Comparison of ENCODE assay signal across 16 cellular contexts in the genomic region with DNA sequence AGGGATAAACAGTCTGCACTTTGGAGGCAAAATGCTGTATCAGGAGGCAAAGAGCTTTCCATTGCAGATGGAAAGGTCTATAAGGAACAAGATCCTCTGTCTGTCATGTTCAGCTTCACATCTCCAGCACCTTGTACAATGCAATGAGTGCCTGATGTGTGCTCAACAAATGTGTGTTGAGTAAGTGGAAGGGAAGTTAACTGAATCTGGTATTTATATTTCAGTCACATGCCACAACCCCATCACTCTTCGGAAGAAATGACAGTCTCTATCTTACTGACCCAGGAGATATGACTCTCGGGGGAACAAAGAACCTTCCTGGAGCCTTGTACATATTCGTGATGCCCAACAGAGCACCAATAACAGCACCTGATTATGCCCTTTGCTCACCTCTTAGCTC. TPM values are rescaled to one million over a fixed set of nuclear protein-coding genes. Genes with fewer than 3 reads are reported as not detected.
DNase-seq lines count a peak whose midpoint lies in the region; ATAC-seq, FAIRE-seq and TF ChIP-seq lines count a peak whose summit lies in the region.
"Had no signal": no experiment of that assay in that cellular context is flagged by ENCODE, and none has a peak within 500 bp of the region (broad histone marks: within the 10 kb centered on the region; RNA-seq: fewer than 3 reads in every experiment).

No MANE protein-coding gene starts in this region.

- TF ChIP-seq POLR2A in GM12892 (IDR thresholded peaks at IDR 0.05; ENCODE audit: low read depth, low read length), result no peak
- TF ChIP-seq POLR2A in K562 (conservative IDR thresholded peaks at IDR 0.05), result no peak
- TF ChIP-seq POLR2A in upper lobe of left lung (IDR thresholded peaks at IDR 0.05), result no peak

- H3K9ac ChIP-seq in K562 (ENCODE audit: insufficient read depth in 1 of 2, low read depth in 2 of 2, low read length in 2 of 2), result no peak overlapping the region
- H3K9ac ChIP-seq: BLaER1 treated with 17β-estradiol and CSF1 and Interleukin-3, amounts not matched to agents 10 nM and 100 nM had no signal

- H3K4me2 ChIP-seq in K562 (ENCODE audit: insufficient read depth, low read length), result peak overlapping the region; percentile 81; the same call in 1 of the 2 replicates

- peak; percentile 36 for FAIRE-seq in GM12892 (lab: Jason Lieb, UNC)
- FAIRE-seq in K562 (lab: Jason Lieb, UNC), result no peak

- POLR2A ChIA-PET in K562 (lab: Yijun Ruan, JAX), result interaction anchor here (1.3 kb wide), 1 partner anchor 20 kb away, joined by 5 read pairs; a partner anchor contains a TSS

- H3K79me2 ChIP-seq in K562 (ENCODE audit: control insufficient read depth, insufficient read depth, low read length), result no peaks in the 10 kb centered on the region

- no TSS peak for BruUV-seq in K562 (replicated peaks; lab: Mats Ljungman, UMichigan)

- H3K4me1 Mint-ChIP-seq in stimulated activated naive CD8-positive, alpha-beta T cell treated with anti-CD3 and anti-CD28 coated beads, Interleukin-15, Interleukin-2, amounts not matched to agents 100 ng/mL and 50 ng/mL, for 24 hours (ENCODE audit: low read depth), result peaks cover 20% of the 10 kb centered on the region

- H3K4me1 ChIP-seq in K562 (replicated peaks in 1 of 2; ENCODE audit: control insufficient read depth in 2 of 2, insufficient read depth in 2 of 2, low read length in 2 of 2) (peaks cover 9 to 18% of the 10 kb centered on the region in 2 experiments; a peak in 3 of 5 replicates), upper lobe of left lung (peaks cover 4 to 19% (median 14%) of the 10 kb centered on the region in 4 donors), foreskin keratinocyte (no peaks in the 10 kb centered on the region)

- no peaks in the 10 kb centered on the region; the same call in 2 of the 3 replicates for H3K36me3 ChIP-seq in K562 (ENCODE audit: control insufficient read depth, insufficient read depth, low read length)
- H3K36me3 ChIP-seq in upper lobe of left lung, result no peaks in the 10 kb centered on the region
- H3K36me3 ChIP-seq: BLaER1 treated with 17β-estradiol and CSF1 and Interleukin-3, amounts not matched to agents 10 nM and 100 nM had no signal

- TF ChIP-seq CTCF in K562 (IDR thresholded peaks at IDR 0.05 in 2 of 3, conservative IDR thresholded peaks at IDR 0.05 in 1 of 3; ENCODE audit: insufficient read depth in 2 of 3, low read depth in 1 of 3, low read length in 3 of 3), result no peak
- no peak for TF ChIP-seq CTCF in upper lobe of left lung (IDR thresholded peaks at IDR 0.05)
- TF ChIP-seq CTCF in foreskin keratinocyte (conservative IDR thresholded peaks at IDR 0.05), result no peak

- H3K27me3 Mint-ChIP-seq in stimulated activated naive CD8-positive, alpha-beta T cell treated with anti-CD3 and anti-CD28 coated beads, Interleukin-15, Interleukin-2, amounts not matched to agents 100 ng/mL and 50 ng/mL, for 24 hours, result peaks cover 10% of the 10 kb centered on the region

- no peak overlapping the region for H3K4me3 ChIP-seq in K562
- no peak overlapping the region for H3K4me3 ChIP-seq in upper lobe of left lung
- H3K4me3 ChIP-seq: BLaER1 treated with 17β-estradiol and CSF1 and Interleukin-3, amounts not matched to agents 10 nM and 100 nM had no signal

- peak; percentile 5 to 19 for ATAC-seq in activated naive CD4-positive, alpha-beta T cell treated with anti-CD3 and anti-CD28 coated beads, Interleukin-2, amount 50 U/mL, for 72 hours
- ATAC-seq in K562 (no peak), upper lobe of left lung (ENCODE audit: low FRiP score in 2 of 2) (no peak), foreskin keratinocyte (no peak)
- ATAC-seq: PC-3 had no signal

- H3K27ac Mint-ChIP-seq in activated naive CD4-positive, alpha-beta T cell treated with anti-CD3 and anti-CD28 coated beads, Interleukin-2, amount 50 U/mL, for 72 hours, result peak overlapping the region in 1 of 2 donors; percentile 75
- H3K27ac Mint-ChIP-seq in stimulated activated naive CD8-positive, alpha-beta T cell treated with anti-CD3 and anti-CD28 coated beads, Interleukin-15, Interleukin-2, amounts not matched to agents 100 ng/mL and 50 ng/mL, for 24 hours, result peak overlapping the region; percentile 81

- intact Hi-C loops in K562 (cut with micrococcal nuclease), result no loop called here

- no peak for DNase-seq in activated naive CD4-positive, alpha-beta T cell treated with anti-CD3 and anti-CD28 coated beads, Interleukin-2, amount 50 U/mL, for 72 hours (ENCODE audit: low spot score in 2 of 2)
- no peak for DNase-seq in activated naive CD4-positive, alpha-beta T cell (lab: John Stamatoyannopoulos, UW)
- DNase-seq in GM12892 (ENCODE audit: insufficient read length) (no peak), K562 (ENCODE audit: extremely low read depth in 1 of 4, low spot score in 3 of 4) (no peak), upper lobe of left lung (no peak), foreskin keratinocyte (no peak)
- DNase-seq: DMS79 treated with DMSO at 0.1 percent for 48 hours, NCI-H1105, NCI-H187, NCI-H2107, NCI-H510A, PC-3, SIG-M5 had no signal

- in situ Hi-C loops in K562 (cut with MboI), result no loop called here

- H3K9me3 ChIP-seq in K562 (replicated peaks; ENCODE audit: control insufficient read depth, insufficient read depth, low read depth, low read length), result 0 out of 2 replicates have a peak, but pooled peaks cover 8% of the 10 kb centered on the region
- H3K9me3 ChIP-seq in upper lobe of left lung, result no peaks in the 10 kb centered on the region

- CTCF ChIA-PET in K562 (lab: Yijun Ruan, JAX; ENCODE audit: low intra/inter-chr PET ratio), result no interaction called here

- WGBS in K562 (ENCODE audit: insufficient coverage, low coverage, missing lambda C conversion rate), result 14% methylated on average over 3 of the region's 3 CpGs
- 50 to 56% methylated on average over 3 of the region's 3 CpGs for WGBS in upper lobe of left lung, 2 donors

- peaks cover 11 to 32% of the 10 kb centered on the region in 2 donors for H3K9me3 Mint-ChIP-seq in activated naive CD4-positive, alpha-beta T cell treated with anti-CD3 and anti-CD28 coated beads, Interleukin-2, amount 50 U/mL, for 72 hours
- peaks cover 3% of the 10 kb centered on the region for H3K9me3 Mint-ChIP-seq in stimulated activated naive CD8-positive, alpha-beta T cell treated with anti-CD3 and anti-CD28 coated beads, Interleukin-15, Interleukin-2, amounts not matched to agents 100 ng/mL and 50 ng/mL, for 24 hours

- H2AFZ ChIP-seq in K562 (ENCODE audit: low read depth, low read length), result peak overlapping the region; percentile 97

- H3K27ac ChIP-seq in K562 (ENCODE audit: extremely low read depth, low read depth, low read length) (no peak overlapping the region), upper lobe of left lung (peak overlapping the region in 1 of 4 donors; percentile 13), foreskin keratinocyte (no peak overlapping the region)
- H3K27ac ChIP-seq: BLaER1 treated with 17β-estradiol and CSF1 and Interleukin-3, amounts not matched to agents 10 nM and 100 nM; RWPE1 had no signal

- TF ChIP-seq EP300 in K562 (IDR thresholded peaks at IDR 0.05; ENCODE audit: low read length), result no peak
- TF ChIP-seq EP300 in upper lobe of left lung (IDR thresholded peaks at IDR 0.05), result no peak

- no peak for TF ChIP-seq RAD21 in K562 (CRISPR knock-in tag; conservative IDR thresholded peaks at IDR 0.05 in 1 of 2, IDR thresholded peaks at IDR 0.05 in 1 of 2)

- H4K20me1 ChIP-seq in K562 (replicated peaks; ENCODE audit: control insufficient read depth, insufficient read depth, low read length), result no peaks in the 10 kb centered on the region
- H4K20me1 ChIP-seq: BLaER1 treated with 17β-estradiol and CSF1 and Interleukin-3, amounts not matched to agents 10 nM and 100 nM had no signal

- H3K9me1 ChIP-seq in K562 (ENCODE audit: control insufficient read depth, insufficient read depth, low read length), result no peaks in the 10 kb centered on the region

- H3K36me3 Mint-ChIP-seq in activated naive CD4-positive, alpha-beta T cell treated with anti-CD3 and anti-CD28 coated beads, Interleukin-2, amount 50 U/mL, for 72 hours, result peaks cover 9% of the 10 kb centered on the region in 2 donors
- H3K36me3 Mint-ChIP-seq in stimulated activated naive CD8-positive, alpha-beta T cell treated with anti-CD3 and anti-CD28 coated beads, Interleukin-15, Interleukin-2, amounts not matched to agents 100 ng/mL and 50 ng/mL, for 24 hours (ENCODE audit: low read depth), result no peaks in the 10 kb centered on the region

- H3K27me3 ChIP-seq in K562 (ENCODE audit: control insufficient read depth in 2 of 2, insufficient read depth in 2 of 2, low read length in 2 of 2), result no peaks in the 10 kb centered on the region
- no peaks in the 10 kb centered on the region for H3K27me3 ChIP-seq in upper lobe of left lung
- no peaks in the 10 kb centered on the region for H3K27me3 ChIP-seq in foreskin keratinocyte
- H3K27me3 ChIP-seq: BLaER1 treated with 17β-estradiol and CSF1 and Interleukin-3, amounts not matched to agents 10 nM and 100 nM had no signal

- H3K4me3 Mint-ChIP-seq in stimulated activated naive CD8-positive, alpha-beta T cell treated with anti-CD3 and anti-CD28 coated beads, Interleukin-15, Interleukin-2, amounts not matched to agents 100 ng/mL and 50 ng/mL, for 24 hours, result no peak overlapping the region

TF ChIP-seq in K562, 482 proteins besides CTCF, POLR2A, EP300 and RAD21 (continues in another document):
- no peak for TF ChIP-seq TGIF2 (CRISPR knock-in tag; IDR thresholded peaks at IDR 0.05)
- TF ChIP-seq TAF7 (tag; IDR thresholded peaks at IDR 0.05), result no peak

RNA-seq across cellular contexts. Expression of a gene that starts 20.0 kb away (rescaled TPM):
- 10 to 100 TPM; 22.2 to 27.8 TPM for total RNA-seq in activated naive CD4-positive, alpha-beta T cell treated with anti-CD3 and anti-CD28 coated beads, Interleukin-2, amount 50 U/mL, for 72 hours
- polyA plus RNA-seq in GM12892 (2012; ENCODE audit: missing spikeins), result 14.3 TPM
- total RNA-seq in K562 (2011; cell fraction: chromatin; rRNA removed; ENCODE audit: low replicate concordance), result 29.4 and 61.1 TPM in 2 replicates
- total RNA-seq in K562 (2011; cell fraction: nucleolus; rRNA removed), result 34.9 and 39.7 TPM in 2 replicates
- total RNA-seq in K562 (2011; cell fraction: nucleoplasm; rRNA removed), result 35.4 and 45.9 TPM in 2 replicates
- total RNA-seq in K562 (2014; rRNA removed), result 57.7 and 77.6 TPM in 2 replicates
- total RNA-seq in K562 (2014; rRNA removed; fragmentation: Illumina TruSeq; extraction: Trizol), result 40.3 and 46.3 TPM in 2 replicates
- total RNA-seq in K562 (2015; rRNA removed; fragmentation: Illumina TruSeq; extraction: Trizol), result 43.7 and 47.5 TPM in 2 replicates
- 36.4 and 39.6 TPM in 2 replicates for total RNA-seq in K562 (2021)
- polyA plus RNA-seq in K562 (2011; rRNA removed), result 57.6 and 63.4 TPM in 2 replicates
- polyA plus RNA-seq in K562 (2011; cell fraction: cytosol; rRNA removed), result 21.2 and 30.8 TPM in 2 replicates
- 23.2 and 30.1 TPM in 2 replicates for polyA plus RNA-seq in K562 (2011; cell fraction: nucleus; rRNA removed)
- 30.9 and 42.9 TPM in 2 replicates for polyA plus RNA-seq in K562 (2012)
- polyA plus RNA-seq in K562 (2014; fragmentation: Illumina TruSeq; extraction: Trizol), result 39.7 and 52.9 TPM in 2 replicates
- polyA plus RNA-seq in K562 (2014; fragmentation: Nextera tagmentation; extraction: Ambion mirVana), result 1 to 10 TPM; 5.4 to 6.5 TPM
- polyA plus RNA-seq in K562 (2014; rRNA removed), result 45.4 and 60.6 TPM in 2 replicates
- polyA minus RNA-seq in K562 (2011; rRNA and poly(A)+ RNA removed), result 44.3 and 45.7 TPM in 2 replicates
- polyA minus RNA-seq in K562 (2011; cell fraction: cytosol; rRNA and poly(A)+ RNA removed), result 18.0 and 26.0 TPM in 2 replicates
- 39.7 and 46.4 TPM in 2 replicates for polyA minus RNA-seq in K562 (2011; cell fraction: nucleus; rRNA and poly(A)+ RNA removed)
- total RNA-seq in upper lobe of left lung, result 100 to 1,000 TPM in 1 of 6 donors, 10 to 100 TPM in 5; 30.8 to 106 (median 74.1) TPM
- 19.2 and 20.1 TPM in 2 replicates for total RNA-seq in foreskin keratinocyte
- 17.9 and 18.1 TPM in 2 replicates for polyA plus RNA-seq in foreskin keratinocyte

Comparison
In these comparisons a context has a peak if more than half of its experiments do, and no peak if none do; other contexts are left out.
1. ATAC-seq: peak in activated naive CD4-positive, alpha-beta T cell treated with anti-CD3 and anti-CD28 coated beads, Interleukin-2, amount 50 U/mL, for 72 hours (2 of 2); none in K562 (single experiment), upper lobe of left lung (0 of 2) and foreskin keratinocyte (single experiment).